Comparison of ENCODE assay signal across 11 cellular contexts in the genomic region with DNA sequence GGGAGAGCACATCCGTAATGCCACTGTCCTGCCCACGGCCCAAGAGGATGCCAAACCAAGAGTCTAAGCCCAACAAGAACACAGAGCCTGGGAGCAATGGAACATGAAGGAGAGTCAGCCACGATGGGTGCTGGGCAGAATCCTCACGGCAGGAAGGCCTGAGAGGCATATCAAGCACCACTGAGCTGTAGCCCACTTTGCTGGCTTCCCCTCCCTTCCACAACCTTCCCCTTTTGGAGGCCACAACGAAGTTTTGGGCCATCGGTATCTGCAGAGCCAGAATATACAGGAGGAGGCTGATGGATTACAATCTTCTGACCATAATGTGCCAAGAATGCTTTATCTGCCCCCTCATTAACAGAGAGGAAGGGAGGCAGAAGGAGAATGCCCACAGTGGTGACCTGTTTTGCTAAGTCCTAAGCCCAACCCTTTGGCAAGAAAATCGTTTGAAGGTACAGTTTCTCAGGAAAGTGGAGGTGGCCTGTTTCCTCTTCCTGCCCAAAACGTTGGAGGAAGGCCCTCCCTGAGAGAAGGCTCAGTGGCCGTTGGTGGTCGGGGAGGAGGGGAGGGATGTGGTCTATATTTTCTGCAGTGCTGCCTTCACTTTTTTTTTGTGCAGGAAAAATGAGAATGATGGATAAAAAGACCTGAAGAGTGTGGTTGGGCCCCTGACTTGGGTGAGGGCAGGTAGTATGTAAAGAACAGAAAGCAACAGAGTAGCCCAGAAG. TPM values are rescaled to one million over a fixed set of nuclear protein-coding genes. Genes with fewer than 3 reads are reported as not detected.
DNase-seq lines count a peak whose midpoint lies in the region; ATAC-seq and TF ChIP-seq lines count a peak whose summit lies in the region.
"Had no signal": no experiment of that assay in that cellular context is flagged by ENCODE, and none has a peak within 500 bp of the region (broad histone marks: within the 10 kb centered on the region; RNA-seq: fewer than 3 reads in every experiment).

No MANE protein-coding gene starts in this region.

- H3K27ac ChIP-seq in C4-2B (peak overlapping the region; percentile 14; the same call in 1 of the 2 replicates), VCaP (peak overlapping the region; percentile 51), lower lobe of right lung (peak overlapping the region; percentile 53), sigmoid colon (peak overlapping the region in 1 of 4 donors; percentile 67)
- H3K27ac ChIP-seq: tibial artery had no signal

- ATAC-seq in lower lobe of right lung: no peak
- ATAC-seq in HG03521 (IDR thresholded peaks at IDR 0.05; ENCODE audit: unreplicated experiment): no peak
- no peak for ATAC-seq in GM19395 (IDR thresholded peaks at IDR 0.05; ENCODE audit: unreplicated experiment)
- ATAC-seq: activated naive CD4-positive, alpha-beta T cell treated with anti-CD3 and anti-CD28 coated beads, Interleukin-2, amount 50 U/mL, for 72 hours; GM12878 had no signal

- intact Hi-C loops in lower lobe of right lung (cut with DNase I) (no loop called here), sigmoid colon (cut with DNase I) (no loop called here)

- TF ChIP-seq CTCF in C4-2B (conservative IDR thresholded peaks at IDR 0.05) (no peak), VCaP (conservative IDR thresholded peaks at IDR 0.05) (no peak), lower lobe of right lung (IDR thresholded peaks at IDR 0.05) (no peak), sigmoid colon (IDR thresholded peaks at IDR 0.05) (no peak)

- no peak for TF ChIP-seq POLR2A in sigmoid colon (IDR thresholded peaks at IDR 0.05)

- TF ChIP-seq EP300 in sigmoid colon (IDR thresholded peaks at IDR 0.05): no peak

- H3K4me1 ChIP-seq in lower lobe of right lung: peaks cover 33% of the 10 kb centered on the region
- peaks cover 0 to 74% (median 61%) of the 10 kb centered on the region in 4 donors for H3K4me1 ChIP-seq in sigmoid colon

- H3K4me3 ChIP-seq in lower lobe of right lung (no peak overlapping the region), sigmoid colon (no peak overlapping the region)
- H3K4me3 ChIP-seq: GM12878, tibial artery had no signal

- DNase-seq in HUDEP-2 (lab: John Stamatoyannopoulos, UW; ENCODE audit: unreplicated experiment in 76 of 76) (peak in 57 of 76 experiments; percentile 12 to 79 (median 40)), lower lobe of right lung (no peak), sigmoid colon (no peak), SHP77 treated with DMSO at 0.1 percent for 48 hours (lab: John Stamatoyannopoulos, UW) (no peak)
- DNase-seq: tibial artery had no signal

- H3K27me3 ChIP-seq in lower lobe of right lung (ENCODE audit: low read depth): no peaks in the 10 kb centered on the region
- no peaks in the 10 kb centered on the region for H3K27me3 ChIP-seq in sigmoid colon
- H3K27me3 ChIP-seq: tibial artery had no signal

- 52 to 76% methylated on average over 10 of the region's 10 CpGs for WGBS in sigmoid colon, 2 donors

- no peaks in the 10 kb centered on the region for H3K9me3 ChIP-seq in lower lobe of right lung
- no peaks in the 10 kb centered on the region for H3K9me3 ChIP-seq in sigmoid colon
- H3K9me3 ChIP-seq: tibial artery had no signal

- peaks cover 63% of the 10 kb centered on the region for H3K36me3 ChIP-seq in lower lobe of right lung
- H3K36me3 ChIP-seq in sigmoid colon: peaks cover 8 to 33% (median 19%) of the 10 kb centered on the region in 4 donors

RNA-seq across cellular contexts. Expression of a gene that starts 26.2 kb away (rescaled TPM):
- total RNA-seq in lower lobe of right lung (258 TPM), sigmoid colon (100 to 1,000 TPM; 153 to 191 (median 179) TPM)
- 100 to 1,000 TPM; 123 to 202 (median 175) TPM for polyA plus RNA-seq in sigmoid colon

Comparison
In these comparisons a context has a peak if more than half of its experiments do, and no peak if none do; other contexts are left out.
1. DNase-seq: peak in HUDEP-2 (57 of 76); none in lower lobe of right lung (single experiment), sigmoid colon (single experiment) and SHP77 treated with DMSO at 0.1 percent for 48 hours (single experiment).